ENCODE assay signal across 13 cellular contexts in genomic region chr14:57732886-57733285, GRCh38.
DNase-seq lines count a peak whose midpoint lies in the region; ATAC-seq and TF ChIP-seq lines count a peak whose summit lies in the region.
"Had no signal": no experiment of that assay in that cellular context is flagged by ENCODE, and none has a peak within 500 bp of the region (broad histone marks: within the 10 kb centered on the region; RNA-seq: fewer than 3 reads in every experiment).

No MANE protein-coding gene starts in this region.

- H3K27ac ChIP-seq in heart right ventricle, result no peak overlapping the region
- H3K27ac ChIP-seq: parathyroid adenoma had no signal

- intact Hi-C loops in heart right ventricle (cut with DNase I), result no loop called here

- H3K27ac Mint-ChIP-seq in activated CD4-positive, alpha-beta memory T cell treated with anti-CD3 and anti-CD28 coated beads, Interleukin-2, amount 10 ng/mL, durations not matched to agents 7 days and 5 days, result no peak overlapping the region
- H3K27ac Mint-ChIP-seq: activated naive CD4-positive, alpha-beta T cell treated with anti-CD3 and anti-CD28 coated beads for 36 hours had no signal

- CTCF ChIA-PET in activated CD4-positive, alpha-beta memory T cell treated with anti-CD3 and anti-CD28 coated beads, Interleukin-2, amount 10 ng/mL, durations not matched to agents 7 days and 5 days (lab: Charles Lee), result no interaction called here

- no peaks in the 10 kb centered on the region for H3K27me3 Mint-ChIP-seq in activated CD4-positive, alpha-beta memory T cell treated with anti-CD3 and anti-CD28 coated beads, Interleukin-2, amount 10 ng/mL, durations not matched to agents 7 days and 5 days
- H3K27me3 Mint-ChIP-seq: central memory CD8-positive, alpha-beta T cell had no signal

- 26 to 55% methylated on average over 3 of the region's 3 CpGs for WGBS in heart right ventricle, 2 donors

- peaks cover 0 to 5% (median 0%) of the 10 kb centered on the region in 11 donors for H3K9me3 ChIP-seq in heart right ventricle

- H3K9me3 Mint-ChIP-seq in activated CD4-positive, alpha-beta memory T cell treated with anti-CD3 and anti-CD28 coated beads, Interleukin-2, amount 10 ng/mL, durations not matched to agents 7 days and 5 days, result no peaks in the 10 kb centered on the region
- H3K9me3 Mint-ChIP-seq: activated naive CD4-positive, alpha-beta T cell treated with anti-CD3 and anti-CD28 coated beads for 36 hours had no signal

- no peaks in the 10 kb centered on the region for H3K4me1 ChIP-seq in heart right ventricle
- H3K4me1 ChIP-seq: parathyroid adenoma had no signal

- H3K4me3 ChIP-seq in heart right ventricle, result no peak overlapping the region

- no peak overlapping the region for H3K4me3 Mint-ChIP-seq in activated CD4-positive, alpha-beta memory T cell treated with anti-CD3 and anti-CD28 coated beads, Interleukin-2, amount 10 ng/mL, durations not matched to agents 7 days and 5 days
- H3K4me3 Mint-ChIP-seq: activated naive CD4-positive, alpha-beta T cell treated with anti-CD3 and anti-CD28 coated beads for 36 hours; central memory CD8-positive, alpha-beta T cell had no signal

- DNase-seq in ACHN (peak; percentile 40), HT1080 (ENCODE audit: low read depth) (peak; percentile 44), astrocyte of the hippocampus (ENCODE audit: low read depth, low spot score) (peak; percentile 11), inferior parietal cortex (ENCODE audit: extremely low spot score) (peak; percentile 19), heart right ventricle (no peak), hepatic stellate cell (ENCODE audit: low spot score) (no peak)
- no peak for DNase-seq in activated CD4-positive, alpha-beta memory T cell treated with anti-CD3 and anti-CD28 coated beads, Interleukin-2, amount 10 ng/mL, durations not matched to agents 7 days and 5 days
- DNase-seq: activated naive CD4-positive, alpha-beta T cell treated with anti-CD3 and anti-CD28 coated beads for 36 hours; NCI-H1436; trophoblast cell had no signal

- H3K36me3 Mint-ChIP-seq in activated CD4-positive, alpha-beta memory T cell treated with anti-CD3 and anti-CD28 coated beads, Interleukin-2, amount 10 ng/mL, durations not matched to agents 7 days and 5 days (ENCODE audit: low read depth), result no peaks in the 10 kb centered on the region

- POLR2A ChIA-PET in activated CD4-positive, alpha-beta memory T cell treated with anti-CD3 and anti-CD28 coated beads, Interleukin-2, amount 10 ng/mL, durations not matched to agents 7 days and 5 days (lab: Charles Lee), result no interaction called here

- no peak for TF ChIP-seq CTCF in heart right ventricle (IDR thresholded peaks at IDR 0.05)

- in situ Hi-C loops in ACHN (cut with HindIII; ENCODE audit: low pct_ligation_motif_present, low pct_unique_long_range_greater_than_20kb, low sequenced_read_pairs), result no loop called here

- no peaks in the 10 kb centered on the region for H3K36me3 ChIP-seq in heart right ventricle

- H3K27me3 ChIP-seq in heart right ventricle, result peaks cover 0 to 5% (median 0%) of the 10 kb centered on the region in 7 donors

- no peaks in the 10 kb centered on the region for H3K4me1 Mint-ChIP-seq in activated CD4-positive, alpha-beta memory T cell treated with anti-CD3 and anti-CD28 coated beads, Interleukin-2, amount 10 ng/mL, durations not matched to agents 7 days and 5 days
- H3K4me1 Mint-ChIP-seq: central memory CD8-positive, alpha-beta T cell had no signal

- ATAC-seq in heart right ventricle, result no peak
- no peak for ATAC-seq in HG03196 (IDR thresholded peaks at IDR 0.05; ENCODE audit: unreplicated experiment)

Comparison
In these comparisons a context has a peak if more than half of its experiments do, and no peak if none do; other contexts are left out.
1. DNase-seq: peak in ACHN (single experiment), HT1080 (single experiment), astrocyte of the hippocampus (single experiment) and inferior parietal cortex (single experiment); none in heart right ventricle (0 of 2), activated CD4-positive, alpha-beta memory T cell treated with anti-CD3 and anti-CD28 coated beads, Interleukin-2, amount 10 ng/mL, durations not matched to agents 7 days and 5 days (single experiment) and hepatic stellate cell (single experiment).